ENCODE assay signal across 8 cellular contexts in the genomic region with DNA sequence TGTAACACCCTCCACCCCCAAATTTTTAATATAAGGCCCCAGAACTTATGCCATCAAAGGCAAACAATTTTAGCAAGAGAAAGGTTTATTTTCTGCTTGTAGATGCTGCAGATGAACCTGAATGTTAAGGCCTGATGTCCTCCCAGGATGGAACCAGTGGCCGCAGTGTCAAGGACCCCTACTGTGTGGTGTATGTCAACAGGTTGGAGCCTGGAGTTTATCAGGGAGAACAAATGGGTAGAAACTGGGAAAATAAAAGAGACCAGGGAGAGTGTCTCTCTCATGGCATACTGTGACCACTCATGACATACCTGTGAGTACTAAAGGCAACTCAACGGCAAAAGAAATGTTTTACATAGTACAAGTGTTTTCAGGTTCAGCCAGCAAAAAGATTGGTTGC.
"Had no signal": no experiment of that assay in that cellular context is flagged by ENCODE, and none has a peak within 500 bp of the region (broad histone marks: within the 10 kb centered on the region; RNA-seq: fewer than 3 reads in every experiment).

No MANE protein-coding gene starts in this region.

- FAIRE-seq: H1, H54, HepG2 had no signal

- ATAC-seq: GM23338, HepG2 had no signal

- H3K4me3 ChIP-seq: GM23338 had no signal

- DNase-seq: H9, HCEC 1CT, HFFc6 had no signal

- H3K27ac ChIP-seq: HL-60 had no signal

- H3K4me2 ChIP-seq: GM23338 had no signal

- H2AFZ ChIP-seq: GM23338 had no signal
